Comparison of ENCODE assay signal across 11 cellular contexts in the genomic region with DNA sequence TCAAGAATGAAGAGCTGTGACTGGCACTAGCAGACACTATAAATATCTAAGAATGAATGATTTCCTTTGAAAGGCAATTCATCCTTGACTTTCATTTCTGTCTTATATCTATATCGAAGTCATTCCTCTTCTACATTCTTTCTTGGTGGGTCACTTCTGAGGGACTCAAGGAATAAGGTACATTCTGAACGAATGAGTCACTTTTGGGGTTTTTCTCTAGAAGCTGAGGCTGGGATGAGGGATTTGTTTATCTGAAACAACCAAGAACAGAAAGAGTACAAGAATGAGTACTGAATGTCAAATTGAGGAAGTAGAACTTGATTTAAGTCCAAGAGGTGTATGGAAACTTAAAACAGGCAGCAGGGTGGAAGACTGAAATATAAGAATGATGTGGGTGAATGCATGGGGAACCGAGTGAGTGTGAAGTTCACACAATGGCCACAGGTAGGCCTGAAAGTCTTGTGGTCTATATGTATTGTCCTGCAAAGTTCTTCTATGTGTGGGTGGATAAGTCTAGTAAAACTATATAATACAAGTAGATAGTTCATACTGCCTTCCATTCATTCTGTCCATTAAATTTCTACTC.
DNase-seq lines count a peak whose midpoint lies in the region; FAIRE-seq and TF ChIP-seq lines count a peak whose summit lies in the region.
"Had no signal": no experiment of that assay in that cellular context is flagged by ENCODE, and none has a peak within 500 bp of the region (broad histone marks: within the 10 kb centered on the region; RNA-seq: fewer than 3 reads in every experiment).

No MANE protein-coding gene starts in this region.

- no peak overlapping the region for H3K4me3 ChIP-seq in foreskin fibroblast (ENCODE audit: low read depth in 1 of 2, low read length in 2 of 2)
- H3K4me3 ChIP-seq: GM23338, left ventricle myocardium inferior had no signal

- FAIRE-seq in GM12891 (lab: Jason Lieb, UNC), result no peak

- DNase-seq in GM12891 (ENCODE audit: insufficient read length, low spot score) (no peak), HCEC 1CT (peak; percentile 93), HT1080 (ENCODE audit: low read depth) (peak; percentile 96), foreskin fibroblast (peak; percentile 84 to 87), NCI-H510A treated with DMSO at 0.1 percent for 48 hours (lab: John Stamatoyannopoulos, UW) (no peak), globus pallidus (ENCODE audit: low spot score) (no peak), NCI-H345 treated with DMSO at 0.1 percent for 48 hours (lab: John Stamatoyannopoulos, UW; ENCODE audit: unreplicated experiment) (no peak)
- DNase-seq in stimulated activated CD4-positive, alpha-beta T cell treated with anti-CD3 and anti-CD28 coated beads, Interleukin-2, amount 100 ng/mL, for 24 hours, result no peak
- DNase-seq: activated CD4-positive, alpha-beta T cell treated with anti-CD3 and anti-CD28 coated beads for 1 hour; left ventricle myocardium inferior had no signal

- TF ChIP-seq CTCF in foreskin fibroblast (IDR thresholded peaks at IDR 0.05; ENCODE audit: low read depth, low read length), result no peak

- no peak for TF ChIP-seq POLR2A in GM12891 (IDR thresholded peaks at IDR 0.05; ENCODE audit: low read depth, low read length)

TF ChIP-seq in GM12891, 5 proteins besides CTCF, POLR2A, EP300 and RAD21:
- TF ChIP-seq SPI1 (IDR thresholded peaks at IDR 0.05; ENCODE audit: low read depth, low read length) (peak; percentile 64), POU2F2 (IDR thresholded peaks at IDR 0.05; ENCODE audit: low read depth, low read length) (no peak), POLR2AphosphoS5 (IDR thresholded peaks at IDR 0.05; ENCODE audit: low read depth, low read length) (no peak), PAX5 (IDR thresholded peaks at IDR 0.05; ENCODE audit: insufficient read depth, low read length, severe bottlenecking) (no peak), TAF1 (IDR thresholded peaks at IDR 0.05; ENCODE audit: low read depth, low read length) (no peak)

Comparison
In these comparisons a context has a peak if more than half of its experiments do, and no peak if none do; other contexts are left out.
1. DNase-seq: peak in HCEC 1CT (single experiment), HT1080 (single experiment) and foreskin fibroblast (2 of 2); none in GM12891 (single experiment), NCI-H510A treated with DMSO at 0.1 percent for 48 hours (single experiment), globus pallidus (single experiment), NCI-H345 treated with DMSO at 0.1 percent for 48 hours (single experiment) and stimulated activated CD4-positive, alpha-beta T cell treated with anti-CD3 and anti-CD28 coated beads, Interleukin-2, amount 100 ng/mL, for 24 hours (0 of 2).